Comparison of ENCODE assay signal across 8 cellular contexts in the genomic region with DNA sequence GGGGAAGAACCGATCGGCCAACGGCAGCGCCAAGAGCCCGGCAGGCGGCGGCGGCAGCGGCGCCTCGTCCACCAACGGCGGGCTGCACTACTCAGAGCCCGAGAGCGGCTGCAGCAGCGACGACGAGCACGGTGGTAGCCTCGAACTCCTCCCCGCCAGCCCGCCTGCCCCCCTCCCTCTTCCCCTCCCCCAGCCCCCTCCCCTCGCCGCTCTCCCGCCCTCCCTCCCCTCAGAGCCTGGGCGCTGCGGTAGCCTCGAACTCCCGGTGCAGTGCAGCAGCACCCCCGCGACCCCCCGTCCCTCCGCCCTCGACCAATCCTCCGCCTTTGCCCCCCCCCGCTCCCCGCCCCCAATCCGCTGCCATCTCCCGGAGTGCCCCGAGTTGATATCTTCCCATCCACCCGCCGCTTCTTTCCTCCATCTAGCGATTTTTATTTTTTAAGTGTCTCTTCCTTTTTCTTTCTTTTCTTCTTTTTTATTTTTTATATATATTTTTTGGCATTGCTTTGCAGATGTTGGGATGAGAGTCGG. TPM values are rescaled to one million over a fixed set of nuclear protein-coding genes. Genes with fewer than 3 reads are reported as not detected.
DNase-seq lines count a peak whose midpoint lies in the region; ATAC-seq and TF ChIP-seq lines count a peak whose summit lies in the region.

No MANE protein-coding gene starts in this region.

- no TSS peak for BruUV-seq in Calu3 (replicated peaks; lab: Mats Ljungman, UMichigan)

- H3F3A ChIP-seq in neural cell (ENCODE audit: insufficient read depth, low read length, poor library complexity, severe bottlenecking), result peaks cover 7% of the 10 kb centered on the region

- H3K4me3 Mint-ChIP-seq in Calu3 (ENCODE audit: low read depth, unreplicated experiment), result peak overlapping the region; percentile 70
- H3K4me3 Mint-ChIP-seq in activated T-cell treated with anti-CD3 and anti-CD28 coated beads, Interleukin-2, amount 50 U/mL, for 72 hours, result peak overlapping the region; percentile 87 to 100

- DNase-seq in Calu3, result peak; percentile 34
- peak; percentile 79 to 82 for DNase-seq in NCI-H2081 (lab: John Stamatoyannopoulos, UW)
- DNase-seq in activated T-cell treated with anti-CD3 and anti-CD28 coated beads, Interleukin-2, amount 50 U/mL, for 72 hours, result no peak
- no peak for DNase-seq in fibroblast of the aortic adventitia (ENCODE audit: low read depth)
- peak; percentile 68 for DNase-seq in ureter (ENCODE audit: low spot score)

- peak overlapping the region; percentile 97 for H3K27ac ChIP-seq in neural cell (ENCODE audit: low read length)

- H3K79me2 ChIP-seq in neural cell (replicated peaks; ENCODE audit: insufficient read depth, low read length), result peaks cover 24% of the 10 kb centered on the region

- H3K9ac ChIP-seq in neural cell (ENCODE audit: low read length), result peak overlapping the region; percentile 92

- H3K4me2 ChIP-seq in neural cell (ENCODE audit: low read length), result peak overlapping the region; percentile 97

- peak overlapping the region; percentile 87 for H3K4me3 ChIP-seq in fibroblast of the aortic adventitia (ENCODE audit: low read depth, low read length)
- peak overlapping the region; percentile 85 for H3K4me3 ChIP-seq in neural cell (ENCODE audit: low read length)

- intact Hi-C loops in Calu3 (cut with micrococcal nuclease; ENCODE audit: unreplicated experiment), result loop anchor here (5.0 to 10.0 kb wide), 3 partner anchors 38 to 815 kb away; no protein-coding TSS in a partner anchor

- H4K20me1 ChIP-seq in neural cell (ENCODE audit: insufficient read depth), result no peaks in the 10 kb centered on the region

- ATAC-seq in GM21381 (IDR thresholded peaks at IDR 0.05; ENCODE audit: unreplicated experiment) (peak; percentile 3), HG02623 (IDR thresholded peaks at IDR 0.05; ENCODE audit: unreplicated experiment) (no peak)
- ATAC-seq in activated T-cell treated with anti-CD3 and anti-CD28 coated beads, Interleukin-2, amount 50 U/mL, for 72 hours (replicated peaks in 1 of 2), result peak; percentile 25 to 45

- CTCF ChIA-PET in Calu3 (lab: Charles Lee), result interaction anchor here (0.6 to 1.1 kb wide), 4 partner anchors 69 to 1399 kb away, joined by 3 to 5 read pairs (median 4); no protein-coding TSS in a partner anchor

- no peaks in the 10 kb centered on the region for H3K27me3 Mint-ChIP-seq in Calu3 (ENCODE audit: unreplicated experiment)
- H3K27me3 Mint-ChIP-seq in activated T-cell treated with anti-CD3 and anti-CD28 coated beads, Interleukin-2, amount 50 U/mL, for 72 hours (ENCODE audit: low read depth), result no peaks in the 10 kb centered on the region

- H3K27me3 ChIP-seq in neural cell (ENCODE audit: insufficient read depth, low read depth, low read length), result no peaks in the 10 kb centered on the region

- H3K36me3 ChIP-seq in neural cell (ENCODE audit: insufficient read depth, low read length), result no peaks in the 10 kb centered on the region

- H2AFZ ChIP-seq in neural cell (ENCODE audit: low read depth, low read length), result peak overlapping the region; percentile 96

- TF ChIP-seq CTCF in Calu3 (IDR thresholded peaks at IDR 0.05; ENCODE audit: unreplicated experiment) (no peak), fibroblast of the aortic adventitia (IDR thresholded peaks at IDR 0.05; ENCODE audit: insufficient read depth, low read length) (no peak), neural cell (IDR thresholded peaks at IDR 0.05; ENCODE audit: poor library complexity, severe bottlenecking) (no peak)

- no peaks in the 10 kb centered on the region for H3K9me3 Mint-ChIP-seq in Calu3 (ENCODE audit: low read depth, unreplicated experiment)
- H3K9me3 Mint-ChIP-seq in activated T-cell treated with anti-CD3 and anti-CD28 coated beads, Interleukin-2, amount 50 U/mL, for 72 hours, result no peaks in the 10 kb centered on the region

- peaks cover 51% of the 10 kb centered on the region for H3K36me3 Mint-ChIP-seq in Calu3 (ENCODE audit: insufficient read depth, unreplicated experiment)
- H3K36me3 Mint-ChIP-seq in activated T-cell treated with anti-CD3 and anti-CD28 coated beads, Interleukin-2, amount 50 U/mL, for 72 hours (ENCODE audit: insufficient read depth in 2 of 2), result peaks cover 4 to 13% of the 10 kb centered on the region in 2 donors

- peak; percentile 24 for TF ChIP-seq EP300 in neural cell (conservative IDR thresholded peaks at IDR 0.05; ENCODE audit: poor library complexity, severe bottlenecking)

- H3K9me3 ChIP-seq in neural cell (ENCODE audit: low read length), result no peaks in the 10 kb centered on the region

- no peak for TF ChIP-seq RAD21 in neural cell (conservative IDR thresholded peaks at IDR 0.05)

- peaks cover 18% of the 10 kb centered on the region for H3K4me1 Mint-ChIP-seq in Calu3 (ENCODE audit: low read depth, unreplicated experiment)
- H3K4me1 Mint-ChIP-seq in activated T-cell treated with anti-CD3 and anti-CD28 coated beads, Interleukin-2, amount 50 U/mL, for 72 hours (ENCODE audit: low read depth), result peaks cover 15% of the 10 kb centered on the region

- no peaks in the 10 kb centered on the region for H3K9me2 ChIP-seq in neural cell (ENCODE audit: insufficient read depth, low read length)

- H3K27ac Mint-ChIP-seq in Calu3 (ENCODE audit: unreplicated experiment), result peak overlapping the region; percentile 62
- H3K27ac Mint-ChIP-seq in activated T-cell treated with anti-CD3 and anti-CD28 coated beads, Interleukin-2, amount 50 U/mL, for 72 hours, result peak overlapping the region; percentile 94

TF ChIP-seq in neural cell, 6 proteins besides CTCF, POLR2A, EP300 and RAD21:
- TF ChIP-seq SMC3 (conservative IDR thresholded peaks at IDR 0.05; ENCODE audit: poor library complexity) (no peak), EZH2 (IDR thresholded peaks at IDR 0.05; ENCODE audit: borderline replicate concordance, insufficient read depth, low read length, poor library complexity, severe bottlenecking) (no peak), TAF1 (IDR thresholded peaks at IDR 0.05; ENCODE audit: low read depth) (no peak), MXI1 (conservative IDR thresholded peaks at IDR 0.05; ENCODE audit: poor library complexity, severe bottlenecking) (no peak)

RNA-seq across cellular contexts. Expression of gene RCOR3, which starts 0.5 kb away (rescaled TPM):
- total RNA-seq in Calu3 (2022) (48.0 and 54.1 TPM in 2 replicates), fibroblast of the aortic adventitia (ENCODE audit: low replicate concordance) (24.4 and 31.2 TPM in 2 replicates), ureter (104 TPM)
- 10 to 100 TPM; 50.2 to 61.0 TPM for total RNA-seq in activated T-cell treated with anti-CD3 and anti-CD28 coated beads, Interleukin-2, amount 50 U/mL, for 72 hours
- 43.8 and 61.6 TPM in 2 replicates for polyA plus RNA-seq in neural cell
- 79.1 and 90.5 TPM in 2 replicates for polyA minus RNA-seq in neural cell

Comparison
In these comparisons a context has a peak if more than half of its experiments do, and no peak if none do; other contexts are left out.
1. DNase-seq: peak in Calu3 (single experiment), NCI-H2081 (2 of 2) and ureter (single experiment); none in activated T-cell treated with anti-CD3 and anti-CD28 coated beads, Interleukin-2, amount 50 U/mL, for 72 hours (0 of 2) and fibroblast of the aortic adventitia (single experiment).